ENCODE assay signal across 25 cellular contexts in the genomic region with DNA sequence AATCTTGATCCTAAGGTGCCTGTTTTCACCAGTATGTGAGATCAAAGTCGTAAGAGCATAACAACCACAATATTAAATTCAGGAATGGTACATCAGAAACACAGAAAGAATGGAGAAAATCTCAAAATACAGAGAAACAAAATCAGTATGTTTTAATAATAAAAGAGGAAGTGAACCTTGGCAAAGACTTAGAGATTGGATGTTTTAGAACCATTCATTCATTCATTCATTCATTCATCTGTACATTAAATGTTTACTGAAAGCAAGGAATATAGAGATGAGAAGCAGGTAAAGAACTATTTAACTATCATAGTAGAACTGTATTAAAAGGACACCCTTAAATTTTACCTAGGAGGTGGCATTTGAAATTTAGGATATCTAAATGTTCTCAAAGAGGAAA. TPM values are rescaled to one million over a fixed set of nuclear protein-coding genes. Genes with fewer than 3 reads are reported as not detected.
DNase-seq lines count a peak whose midpoint lies in the region; ATAC-seq, FAIRE-seq and TF ChIP-seq lines count a peak whose summit lies in the region.
"Had no signal": no experiment of that assay in that cellular context is flagged by ENCODE, and none has a peak within 500 bp of the region (broad histone marks: within the 10 kb centered on the region; RNA-seq: fewer than 3 reads in every experiment).

No MANE protein-coding gene starts in this region.

- no peak for ATAC-seq in activated T-cell treated with anti-CD3 and anti-CD28 coated beads, Interleukin-2, amount 50 U/mL, for 72 hours (replicated peaks in 1 of 2)
- ATAC-seq in activated T-cell treated with anti-CD3 and anti-CD28 coated beads, Interleukin-2, amount 50 U/mL, for 4 hours = no peak
- ATAC-seq in K562 = no peak
- ATAC-seq in HG03159 (IDR thresholded peaks at IDR 0.05; ENCODE audit: unreplicated experiment) = no peak
- ATAC-seq: A549, HCT116, PC-3 had no signal

- no peaks in the 10 kb centered on the region for H3K9me3 ChIP-seq in K562 (replicated peaks; ENCODE audit: control insufficient read depth, insufficient read depth, low read depth, low read length)
- H3K9me3 ChIP-seq: A549, Caco-2 had no signal

- no peak for TF ChIP-seq EP300 in K562 (IDR thresholded peaks at IDR 0.05; ENCODE audit: low read length)

- H4K20me1 ChIP-seq in K562 (replicated peaks; ENCODE audit: control insufficient read depth, insufficient read depth, low read length) = no peaks in the 10 kb centered on the region

- WGBS in K562 (ENCODE audit: insufficient coverage, low coverage, missing lambda C conversion rate) = 95% methylated on average over 1 of the region's 1 CpG

- no peak overlapping the region for H3K4me3 ChIP-seq in K562
- H3K4me3 ChIP-seq: A549 had no signal

- no peak for TF ChIP-seq POLR2A in K562 (conservative IDR thresholded peaks at IDR 0.05)

- in situ Hi-C loops in K562 (cut with MboI) = no loop called here

- no peak overlapping the region for H2AFZ ChIP-seq in K562 (ENCODE audit: low read depth, low read length)

- no peaks in the 10 kb centered on the region for H3K79me2 ChIP-seq in K562 (ENCODE audit: control insufficient read depth, insufficient read depth, low read length)

- peaks cover 6 to 20% of the 10 kb centered on the region in 2 donors for H3K36me3 Mint-ChIP-seq in activated T-cell treated with anti-CD3 and anti-CD28 coated beads, Interleukin-2, amount 50 U/mL, for 72 hours (ENCODE audit: insufficient read depth in 2 of 2)
- H3K36me3 Mint-ChIP-seq in activated T-cell treated with anti-CD3 and anti-CD28 coated beads, Interleukin-2, amount 50 U/mL, for 4 hours (ENCODE audit: insufficient read depth) = peaks cover 56% of the 10 kb centered on the region
- peaks cover 19% of the 10 kb centered on the region for H3K36me3 Mint-ChIP-seq in chondrocyte (ENCODE audit: low read depth)

- H3K27me3 ChIP-seq in K562 (ENCODE audit: control insufficient read depth in 2 of 2, insufficient read depth in 2 of 2, low read length in 2 of 2) = no peaks in the 10 kb centered on the region

- no TSS peak for BruUV-seq in K562 (replicated peaks; lab: Mats Ljungman, UMichigan)

- intact Hi-C loops in K562 (cut with micrococcal nuclease) = no loop called here

- POLR2A ChIA-PET in K562 (lab: Yijun Ruan, JAX) = interaction anchor here (1.4 kb wide), 1 partner anchor 16 kb away, joined by 4 read pairs; no protein-coding TSS in a partner anchor

- no peak overlapping the region for H3K4me2 ChIP-seq in K562 (ENCODE audit: insufficient read depth, low read length)
- H3K4me2 ChIP-seq: A549, KMS-11 had no signal

- TF ChIP-seq RAD21 in K562 (CRISPR knock-in tag; conservative IDR thresholded peaks at IDR 0.05 in 1 of 2, IDR thresholded peaks at IDR 0.05 in 1 of 2) = no peak

- peak overlapping the region; percentile 7 for H3K27ac Mint-ChIP-seq in activated T-cell treated with anti-CD3 and anti-CD28 coated beads, Interleukin-2, amount 50 U/mL, for 72 hours
- H3K27ac Mint-ChIP-seq in chondrocyte (ENCODE audit: unreplicated experiment) = no peak overlapping the region
- H3K27ac Mint-ChIP-seq: B cell had no signal

- FAIRE-seq in D721Med (lab: Jason Lieb, UNC) (peak; percentile 83), K562 (lab: Jason Lieb, UNC) (no peak)
- FAIRE-seq: A549, GM12891, H1, HTR-8/SVneo had no signal

- no peaks in the 10 kb centered on the region for H3K27me3 Mint-ChIP-seq in activated T-cell treated with anti-CD3 and anti-CD28 coated beads, Interleukin-2, amount 50 U/mL, for 72 hours (ENCODE audit: low read depth)
- H3K27me3 Mint-ChIP-seq in activated T-cell treated with anti-CD3 and anti-CD28 coated beads, Interleukin-2, amount 50 U/mL, for 4 hours (ENCODE audit: low read depth) = no peaks in the 10 kb centered on the region
- no peaks in the 10 kb centered on the region for H3K27me3 Mint-ChIP-seq in chondrocyte (ENCODE audit: low read depth)
- H3K27me3 Mint-ChIP-seq: B cell had no signal

- H3K27ac ChIP-seq in K562 (ENCODE audit: extremely low read depth, low read depth, low read length) = no peak overlapping the region
- H3K27ac ChIP-seq: A549, KMS-11 had no signal

- no peaks in the 10 kb centered on the region for H3K4me1 ChIP-seq in K562 (replicated peaks in 1 of 2; ENCODE audit: control insufficient read depth in 2 of 2, insufficient read depth in 2 of 2, low read length in 2 of 2)
- H3K4me1 ChIP-seq: A549, Caco-2 had no signal

- H3K9me3 Mint-ChIP-seq in activated T-cell treated with anti-CD3 and anti-CD28 coated beads, Interleukin-2, amount 50 U/mL, for 72 hours = no peaks in the 10 kb centered on the region
- H3K9me3 Mint-ChIP-seq in activated T-cell treated with anti-CD3 and anti-CD28 coated beads, Interleukin-2, amount 50 U/mL, for 4 hours = no peaks in the 10 kb centered on the region
- no peaks in the 10 kb centered on the region for H3K9me3 Mint-ChIP-seq in chondrocyte (ENCODE audit: low read depth)
- H3K9me3 Mint-ChIP-seq: CD14-positive monocyte had no signal

- DNase-seq in activated T-cell treated with anti-CD3 and anti-CD28 coated beads, Interleukin-2, amount 50 U/mL, for 72 hours = no peak
- DNase-seq in activated T-cell treated with anti-CD3 and anti-CD28 coated beads, Interleukin-2, amount 50 U/mL, for 4 hours = no peak
- DNase-seq in D721Med (ENCODE audit: insufficient read length, low spot score) (no peak), K562 (ENCODE audit: extremely low read depth in 1 of 4, low spot score in 3 of 4) (no peak), amygdala (lab: John Stamatoyannopoulos, UW) (no peak), chondrocyte (ENCODE audit: low spot score) (no peak)
- DNase-seq: Caco-2, DND-41, NCI-H1694, NCI-H2081, NCI-H2171 treated with DMSO at 0.1 percent for 48 hours, NCI-H524 treated with DMSO at 0.1 percent for 48 hours, NCI-H82, PC-3, Right ventricle myocardium superior, SW 1271 had no signal

- CTCF ChIA-PET in K562 (lab: Yijun Ruan, JAX; ENCODE audit: low intra/inter-chr PET ratio) = no interaction called here

- H3K36me3 ChIP-seq in K562 (ENCODE audit: control insufficient read depth, insufficient read depth, low read length) = peaks cover 91% of the 10 kb centered on the region

- H3K9ac ChIP-seq in K562 (ENCODE audit: insufficient read depth in 1 of 2, low read depth in 2 of 2, low read length in 2 of 2) = no peak overlapping the region
- H3K9ac ChIP-seq: KMS-11 had no signal

- peaks cover 8% of the 10 kb centered on the region for H3K4me1 Mint-ChIP-seq in activated T-cell treated with anti-CD3 and anti-CD28 coated beads, Interleukin-2, amount 50 U/mL, for 72 hours (ENCODE audit: low read depth)
- peaks cover 13% of the 10 kb centered on the region for H3K4me1 Mint-ChIP-seq in activated T-cell treated with anti-CD3 and anti-CD28 coated beads, Interleukin-2, amount 50 U/mL, for 4 hours (ENCODE audit: low read depth)
- peaks cover 14% of the 10 kb centered on the region for H3K4me1 Mint-ChIP-seq in chondrocyte (ENCODE audit: low read depth)
- H3K4me1 Mint-ChIP-seq: B cell had no signal

- H3K4me3 Mint-ChIP-seq in activated T-cell treated with anti-CD3 and anti-CD28 coated beads, Interleukin-2, amount 50 U/mL, for 72 hours = no peak overlapping the region
- H3K4me3 Mint-ChIP-seq in activated T-cell treated with anti-CD3 and anti-CD28 coated beads, Interleukin-2, amount 50 U/mL, for 4 hours = no peak overlapping the region
- no peak overlapping the region for H3K4me3 Mint-ChIP-seq in chondrocyte (ENCODE audit: unreplicated experiment)
- H3K4me3 Mint-ChIP-seq: B cell, CD14-positive monocyte had no signal

- H3K9me1 ChIP-seq in K562 (ENCODE audit: control insufficient read depth, insufficient read depth, low read length) = no peaks in the 10 kb centered on the region

- no peak for TF ChIP-seq CTCF in D721Med (IDR thresholded peaks at IDR 0.05; ENCODE audit: insufficient read depth, missing control alignments)
- TF ChIP-seq CTCF in K562 (IDR thresholded peaks at IDR 0.05 in 2 of 3, conservative IDR thresholded peaks at IDR 0.05 in 1 of 3; ENCODE audit: insufficient read depth in 2 of 3, low read depth in 1 of 3, low read length in 3 of 3) = no peak
- TF ChIP-seq CTCF in chondrocyte (IDR thresholded peaks at IDR 0.05) = no peak

TF ChIP-seq in K562, 482 proteins besides CTCF, POLR2A, EP300 and RAD21 (continues in another document):
- TF ChIP-seq COPS2 (conservative IDR thresholded peaks at IDR 0.05) = no peak
- TF ChIP-seq, protein P1, sequence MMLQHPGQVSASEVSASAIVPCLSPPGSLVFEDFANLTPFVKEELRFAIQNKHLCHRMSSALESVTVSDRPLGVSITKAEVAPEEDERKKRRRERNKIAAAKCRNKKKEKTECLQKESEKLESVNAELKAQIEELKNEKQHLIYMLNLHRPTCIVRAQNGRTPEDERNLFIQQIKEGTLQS (IDR thresholded peaks at IDR 0.05) = no peak
- TF ChIP-seq, protein P1 (CRISPR knock-in tag; conservative IDR thresholded peaks at IDR 0.05) = no peak
- no peak for TF ChIP-seq SUPT5H (IDR thresholded peaks at IDR 0.05)
- no peak for TF ChIP-seq U2AF1 (optimal IDR thresholded peaks at IDR 0.05; ENCODE audit: low read depth, low read length)

RNA-seq across cellular contexts. Expression of a gene that starts 55.7 kb away (rescaled TPM):
- total RNA-seq in activated T-cell treated with anti-CD3 and anti-CD28 coated beads, Interleukin-2, amount 50 U/mL, for 72 hours = 10 to 100 TPM; 28.3 to 28.4 TPM
- 10 to 100 TPM; 18.0 to 20.4 (median 19.1) TPM for total RNA-seq in activated T-cell treated with anti-CD3 and anti-CD28 coated beads, Interleukin-2, amount 50 U/mL, for 4 hours
- 30.0 and 65.7 TPM in 2 replicates for total RNA-seq in K562 (2011; cell fraction: chromatin; rRNA removed; ENCODE audit: low replicate concordance)
- total RNA-seq in K562 (2011; cell fraction: nucleolus; rRNA removed) = 18.3 and 23.0 TPM in 2 replicates
- total RNA-seq in K562 (2011; cell fraction: nucleoplasm; rRNA removed) = 49.9 and 51.0 TPM in 2 replicates
- total RNA-seq in K562 (2014; rRNA removed) (27.9 and 30.9 TPM in 2 replicates), K562 (2014; rRNA removed; fragmentation: Illumina TruSeq; extraction: Trizol) (46.6 and 47.9 TPM in 2 replicates), K562 (2015; rRNA removed; fragmentation: Illumina TruSeq; extraction: Trizol) (40.9 and 45.9 TPM in 2 replicates), K562 (2021) (30.7 and 40.3 TPM in 2 replicates), chondrocyte (31.6 to 43.1 TPM (median 41.7 TPM) in 3 replicates)
- polyA plus RNA-seq in K562 (2011; rRNA removed) (27.3 and 28.0 TPM in 2 replicates), K562 (2014; fragmentation: Illumina TruSeq; extraction: Trizol) (22.3 and 31.6 TPM in 2 replicates), K562 (2014; fragmentation: Nextera tagmentation; extraction: Ambion mirVana) (10 to 100 TPM; 15.8 to 18.5 TPM), K562 (2014; rRNA removed) (16.6 and 19.5 TPM in 2 replicates)
- 3.5 and 9.9 TPM in 2 replicates for polyA plus RNA-seq in K562 (2011; cell fraction: cytosol; rRNA removed)
- 24.2 and 34.5 TPM in 2 replicates for polyA plus RNA-seq in K562 (2011; cell fraction: nucleus; rRNA removed)
- polyA plus RNA-seq in K562 (2012) = 20.5 and 21.3 TPM in 2 replicates
- polyA minus RNA-seq in K562 (2011; rRNA and poly(A)+ RNA removed) = 137 and 138 TPM in 2 replicates
- polyA minus RNA-seq in K562 (2011; cell fraction: cytosol; rRNA and poly(A)+ RNA removed) = 33.3 and 55.8 TPM in 2 replicates
- polyA minus RNA-seq in K562 (2011; cell fraction: nucleus; rRNA and poly(A)+ RNA removed) = 17.2 and 36.8 TPM in 2 replicates
